26 cellular contexts compared by ENCODE assay signal in the genomic region with DNA sequence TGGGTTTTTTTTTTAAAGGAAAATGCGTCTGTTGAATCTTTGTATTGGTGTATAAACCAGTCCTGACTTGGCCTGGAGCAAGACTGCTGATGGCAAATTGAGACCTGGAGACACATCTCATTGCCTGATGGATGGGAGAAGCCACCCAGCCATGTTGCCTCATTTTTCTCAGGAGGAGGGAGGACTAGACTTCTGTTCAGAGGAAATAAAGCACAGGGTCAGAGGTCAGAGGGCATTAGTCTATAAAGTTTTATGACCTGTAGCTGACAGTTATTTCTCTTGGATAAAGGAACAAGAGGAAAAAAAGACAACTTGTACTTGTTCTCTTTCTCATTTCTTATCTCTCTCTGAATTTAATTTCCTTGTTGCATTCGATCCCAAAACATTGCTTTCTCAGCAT.
"Had no signal": no experiment of that assay in that cellular context is flagged by ENCODE, and none has a peak within 500 bp of the region (broad histone marks: within the 10 kb centered on the region; RNA-seq: fewer than 3 reads in every experiment).

No MANE protein-coding gene starts in this region.

- H3K4me1 ChIP-seq: lower lobe of right lung, pancreas, psoas muscle, right lobe of liver, uterus had no signal

- H3K4me3 ChIP-seq: heart left ventricle, lower lobe of right lung, pancreas, psoas muscle, right lobe of liver, smooth muscle cell, tibial nerve, uterus had no signal

- H3K27ac ChIP-seq: heart left ventricle, lower lobe of right lung, pancreas, psoas muscle, right lobe of liver, tibial nerve, uterus had no signal

- H3K27me3 ChIP-seq: heart left ventricle, right lobe of liver, tibial nerve, uterus had no signal

- H3K27me3 Mint-ChIP-seq: naive B cell; stimulated activated memory B cell treated with anti-CD40 and anti-IgM and Interleukin-4, amounts not matched to agents 10 μg/mL and 1 μg/mL and 100 μg/mL, for 72 hours; stimulated activated naive CD8-positive, alpha-beta T cell treated with anti-CD3 and anti-CD28 coated beads, Interleukin-15, amount 100 ng/mL, for 72 hours; type B pancreatic cell had no signal

- H3K27ac Mint-ChIP-seq: immature natural killer cell; naive B cell; natural killer cell; stimulated activated memory B cell treated with anti-CD40 and anti-IgM and Interleukin-4, amounts not matched to agents 10 μg/mL and 1 μg/mL and 100 μg/mL, for 72 hours; stimulated activated naive CD8-positive, alpha-beta T cell treated with anti-CD3 and anti-CD28 coated beads, Interleukin-15, amount 100 ng/mL, for 72 hours; type B pancreatic cell had no signal

- H3K4me3 Mint-ChIP-seq: immature natural killer cell; natural killer cell; neural crest cell; stimulated activated memory B cell treated with anti-CD40 and anti-IgM and Interleukin-4, amounts not matched to agents 10 μg/mL and 1 μg/mL and 100 μg/mL, for 72 hours; stimulated activated naive CD8-positive, alpha-beta T cell treated with anti-CD3 and anti-CD28 coated beads, Interleukin-15, amount 100 ng/mL, for 72 hours; type B pancreatic cell had no signal

- H3K36me3 ChIP-seq: heart left ventricle, lower lobe of right lung, pancreas, right lobe of liver, tibial nerve, uterus had no signal

- DNase-seq: heart left ventricle; immature natural killer cell; kidney; left ventricle myocardium superior; lower lobe of right lung; mammary epithelial cell; mesenchymal stem cell; naive B cell; natural killer cell; pancreas; psoas muscle; right lobe of liver; stimulated activated CD4-positive, alpha-beta T cell treated with anti-CD3 and anti-CD28 coated beads, Interleukin-1b, Interleukin-23, amount 100 ng/mL, for 48 hours; stimulated activated CD4-positive, alpha-beta T cell treated with anti-CD3 and anti-CD28 coated beads, Interleukin-2, amount 100 ng/mL, for 48 hours; stimulated activated CD4-positive, alpha-beta T cell treated with anti-CD3 and anti-CD28 coated beads, Interleukin-4, amount 100 ng/mL, for 4 hours; stimulated activated CD8-positive, alpha-beta memory T cell treated with anti-CD3 and anti-CD28 coated beads, Interleukin-4, amount 100 ng/mL, for 48 hours; stimulated activated naive CD4-positive, alpha-beta T cell treated with Interleukin-2 at 50 U/mL for 16 hours; stimulated activated naive CD8-positive, alpha-beta T cell treated with anti-CD3 and anti-CD28 coated beads, Interleukin-15, amount 100 ng/mL, for 72 hours; uterus had no signal

- H3K4me1 Mint-ChIP-seq: immature natural killer cell; naive B cell; natural killer cell; stimulated activated memory B cell treated with anti-CD40 and anti-IgM and Interleukin-4, amounts not matched to agents 10 μg/mL and 1 μg/mL and 100 μg/mL, for 72 hours; stimulated activated naive CD8-positive, alpha-beta T cell treated with anti-CD3 and anti-CD28 coated beads, Interleukin-15, amount 100 ng/mL, for 72 hours had no signal

- H3K36me3 Mint-ChIP-seq: immature natural killer cell; naive B cell; natural killer cell; stimulated activated memory B cell treated with anti-CD40 and anti-IgM and Interleukin-4, amounts not matched to agents 10 μg/mL and 1 μg/mL and 100 μg/mL, for 72 hours; type B pancreatic cell had no signal

- FAIRE-seq: islet of Langerhans, pancreas had no signal

- ATAC-seq: heart left ventricle; left lobe of liver; left ventricle myocardium superior; lower lobe of right lung; natural killer cell; pancreas; psoas muscle; right lobe of liver; stimulated activated memory B cell treated with anti-CD40 and anti-IgM and Interleukin-4, amounts not matched to agents 10 μg/mL and 1 μg/mL and 100 μg/mL, for 72 hours; stimulated activated naive CD8-positive, alpha-beta T cell treated with anti-CD3 and anti-CD28 coated beads, Interleukin-15, amount 100 ng/mL, for 72 hours had no signal

- H3K4me2 ChIP-seq: smooth muscle cell had no signal

- H3K9me3 Mint-ChIP-seq: neural crest cell; stimulated activated memory B cell treated with anti-CD40 and anti-IgM and Interleukin-4, amounts not matched to agents 10 μg/mL and 1 μg/mL and 100 μg/mL, for 72 hours; stimulated activated naive CD8-positive, alpha-beta T cell treated with anti-CD3 and anti-CD28 coated beads, Interleukin-15, amount 100 ng/mL, for 72 hours; type B pancreatic cell had no signal

- H3K9me3 ChIP-seq: heart left ventricle, lower lobe of right lung, pancreas, psoas muscle, right lobe of liver, tibial nerve, uterus had no signal
